ENCODE assay signal across 11 cellular contexts in the genomic region with DNA sequence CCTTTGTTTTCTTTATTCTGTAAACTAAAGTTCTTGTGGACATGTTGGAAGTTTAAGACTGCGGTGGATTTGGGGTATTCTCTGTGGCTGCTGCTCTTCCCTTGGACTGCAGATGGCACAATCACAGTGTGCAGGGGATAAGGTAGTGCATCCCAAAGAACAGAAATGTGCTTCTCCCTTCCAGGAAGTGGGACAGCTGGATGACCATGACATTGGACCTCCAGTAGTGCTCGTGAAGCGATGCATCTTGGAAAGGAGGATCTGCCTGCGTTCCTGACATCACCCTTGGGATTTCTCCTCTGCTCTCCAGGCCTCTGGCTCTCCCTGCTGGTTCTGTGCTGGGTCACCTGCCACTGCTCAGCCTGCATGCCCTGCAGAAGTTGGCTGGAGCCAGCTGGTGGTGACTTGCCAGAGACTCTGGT.
DNase-seq lines count a peak whose midpoint lies in the region; ATAC-seq and TF ChIP-seq lines count a peak whose summit lies in the region.
"Had no signal": no experiment of that assay in that cellular context is flagged by ENCODE, and none has a peak within 500 bp of the region (broad histone marks: within the 10 kb centered on the region; RNA-seq: fewer than 3 reads in every experiment).

No MANE protein-coding gene starts in this region.

- BruUV-seq in OCI-LY7 (replicated peaks; lab: Mats Ljungman, UMichigan) = no TSS peak

- no peak overlapping the region for H3K4me3 ChIP-seq in OCI-LY7 (ENCODE audit: low read depth, low read length, poor library complexity, severe bottlenecking)
- no peak overlapping the region for H3K4me3 ChIP-seq in fibroblast of the aortic adventitia (ENCODE audit: low read depth, low read length)

- H3K9me3 ChIP-seq in OCI-LY7 (ENCODE audit: low read length) = no peaks in the 10 kb centered on the region

- peaks cover 58% of the 10 kb centered on the region for H3K27me3 Mint-ChIP-seq in stimulated activated memory B cell treated with anti-CD40 and anti-IgM and Interleukin-4, amounts not matched to agents 10 μg/mL and 1 μg/mL and 100 μg/mL, for 72 hours

- no peaks in the 10 kb centered on the region for H3K4me1 Mint-ChIP-seq in stimulated activated memory B cell treated with anti-CD40 and anti-IgM and Interleukin-4, amounts not matched to agents 10 μg/mL and 1 μg/mL and 100 μg/mL, for 72 hours

- H2AFZ ChIP-seq in OCI-LY7 (ENCODE audit: low read length) = no peak overlapping the region
- H2AFZ ChIP-seq: parathyroid adenoma had no signal

- no peak overlapping the region for H3K4me2 ChIP-seq in OCI-LY7 (ENCODE audit: low read length)

- H4K20me1 ChIP-seq in OCI-LY7 (ENCODE audit: insufficient read depth, low read length) = no peaks in the 10 kb centered on the region

- H3K79me2 ChIP-seq in OCI-LY7 (ENCODE audit: insufficient read depth, low read depth, low read length) = no peaks in the 10 kb centered on the region
- H3K79me2 ChIP-seq: parathyroid adenoma had no signal

- POLR2A ChIA-PET in OCI-LY7 (lab: Charles Lee) = no interaction called here

- intact Hi-C loops in OCI-LY7 (cut with micrococcal nuclease; ENCODE audit: unreplicated experiment) = loop anchor here (10.0 kb wide), 2 partner anchors 258 to 948 kb away; no protein-coding TSS in a partner anchor
- intact Hi-C loops in sciatic nerve (cut with DNase I) = no loop called here

- no peaks in the 10 kb centered on the region for H3K9me2 ChIP-seq in OCI-LY7 (ENCODE audit: insufficient read depth, low read length)

- peak; percentile 83 for ATAC-seq in sciatic nerve
- no peak for ATAC-seq in stimulated activated memory B cell treated with anti-CD40 and anti-IgM and Interleukin-4, amounts not matched to agents 10 μg/mL and 1 μg/mL and 100 μg/mL, for 72 hours
- no peak for ATAC-seq in HG03469 (IDR thresholded peaks at IDR 0.05; ENCODE audit: unreplicated experiment)

- no peak overlapping the region for H3K27ac Mint-ChIP-seq in stimulated activated memory B cell treated with anti-CD40 and anti-IgM and Interleukin-4, amounts not matched to agents 10 μg/mL and 1 μg/mL and 100 μg/mL, for 72 hours

- H3K4me1 ChIP-seq in OCI-LY7 (ENCODE audit: insufficient read depth, low read length, poor library complexity, severe bottlenecking) = no peaks in the 10 kb centered on the region
- H3K4me1 ChIP-seq: parathyroid adenoma had no signal

- TF ChIP-seq CTCF in OCI-LY7 (conservative IDR thresholded peaks at IDR 0.05; ENCODE audit: low read length) (peak; percentile 49), fibroblast of the aortic adventitia (IDR thresholded peaks at IDR 0.05; ENCODE audit: insufficient read depth, low read length) (peak; percentile 47)

- CTCF ChIA-PET in OCI-LY7 (lab: Charles Lee; ENCODE audit: unreplicated experiment) = no interaction called here

- no peaks in the 10 kb centered on the region for H3K36me3 Mint-ChIP-seq in stimulated activated memory B cell treated with anti-CD40 and anti-IgM and Interleukin-4, amounts not matched to agents 10 μg/mL and 1 μg/mL and 100 μg/mL, for 72 hours

- H3K9me3 Mint-ChIP-seq in stimulated activated memory B cell treated with anti-CD40 and anti-IgM and Interleukin-4, amounts not matched to agents 10 μg/mL and 1 μg/mL and 100 μg/mL, for 72 hours = peaks cover 3% of the 10 kb centered on the region

- DNase-seq in DMS153 (lab: John Stamatoyannopoulos, UW) = peak; percentile 35
- DNase-seq in DMS153 treated with DMSO at 0.1 percent for 48 hours (lab: John Stamatoyannopoulos, UW; ENCODE audit: unreplicated experiment) = no peak
- DNase-seq in OCI-LY7 (ENCODE audit: low spot score) = no peak
- peak; percentile 37 for DNase-seq in fibroblast of the aortic adventitia (ENCODE audit: low read depth)
- no peak for DNase-seq in sciatic nerve (ENCODE audit: low spot score)
- no peak for DNase-seq in LoVo (ENCODE audit: low spot score)
- DNase-seq: 8988T, trophoblast cell had no signal

- no peak overlapping the region for H3K27ac ChIP-seq in OCI-LY7 (ENCODE audit: low read depth, low read length, poor library complexity, severe bottlenecking)
- H3K27ac ChIP-seq: parathyroid adenoma had no signal

- no peak overlapping the region for H3K4me3 Mint-ChIP-seq in stimulated activated memory B cell treated with anti-CD40 and anti-IgM and Interleukin-4, amounts not matched to agents 10 μg/mL and 1 μg/mL and 100 μg/mL, for 72 hours

- H3K36me3 ChIP-seq in OCI-LY7 (ENCODE audit: insufficient read depth, low read length) = no peaks in the 10 kb centered on the region

Comparison
In these comparisons a context has a peak if more than half of its experiments do, and no peak if none do; other contexts are left out.
1. DNase-seq: peak in DMS153 (single experiment) and fibroblast of the aortic adventitia (single experiment); none in DMS153 treated with DMSO at 0.1 percent for 48 hours (single experiment), OCI-LY7 (single experiment), sciatic nerve (single experiment) and LoVo (single experiment).